21 cellular contexts compared by ENCODE assay signal in genomic region chr7:95776561-95777185, GRCh38. TPM values are rescaled to one million over a fixed set of nuclear protein-coding genes. Genes with fewer than 3 reads are reported as not detected.
"Had no signal": no experiment of that assay in that cellular context is flagged by ENCODE, and none has a peak within 500 bp of the region (broad histone marks: within the 10 kb centered on the region; RNA-seq: fewer than 3 reads in every experiment).

No MANE protein-coding gene starts in this region.

- H3K9me3 Mint-ChIP-seq: endodermal cell; neural progenitor cell; T-cell; T-helper 2 cell treated with Interferon-gamma antibody and Interleukin-4, amounts not matched to agents 5 μg/mL and 100 μg/mL, for 36 hours had no signal

- H3K27ac Mint-ChIP-seq: activated naive CD4-positive, alpha-beta T cell treated with anti-CD3 and anti-CD28 coated beads, Interleukin-2, amount 50 U/mL, for 72 hours; endodermal cell; naive thymus-derived CD4-positive, alpha-beta T cell; neural progenitor cell; T-cell; T-helper 2 cell treated with Interferon-gamma antibody and Interleukin-4, amounts not matched to agents 5 μg/mL and 100 μg/mL, for 36 hours had no signal

- DNase-seq: activated CD4-positive, alpha-beta T cell treated with anti-CD3 and anti-CD28 coated beads for 1 hour; activated T-cell treated with anti-CD3 and anti-CD28 coated beads, Interleukin-2, amount 50 U/mL, for 1 hour; aorta; central memory CD4-positive, alpha-beta T cell; endodermal cell; foreskin fibroblast; kidney; lower lobe of right lung; naive thymus-derived CD4-positive, alpha-beta T cell; stimulated activated CD4-positive, alpha-beta T cell treated with anti-CD3 and anti-CD28 coated beads, Interleukin-4, amount 100 ng/mL, for 4 hours; stimulated activated naive CD8-positive, alpha-beta T cell treated with anti-CD3 and anti-CD28 coated beads, Interleukin-15, Interleukin-2, amounts not matched to agents 100 U/mL and 50 U/mL, for 24 hours; T-cell had no signal

- H3K27ac ChIP-seq: coronary artery, lower lobe of right lung, neural progenitor cell, prostate gland, right atrium auricular region had no signal

- H3K36me3 ChIP-seq: lower lobe of right lung, neural progenitor cell, prostate gland, right atrium auricular region, thyroid gland had no signal

- H3K4me3 ChIP-seq: coronary artery, lower lobe of right lung, neural progenitor cell, prostate gland, right atrium auricular region, thyroid gland had no signal

- H3K9ac ChIP-seq: neural progenitor cell had no signal

- H3K27me3 ChIP-seq: right atrium auricular region, thyroid gland had no signal

- ATAC-seq: activated naive CD4-positive, alpha-beta T cell treated with anti-CD3 and anti-CD28 coated beads, Interleukin-2, amount 50 U/mL, for 72 hours; left lobe of liver; lower lobe of right lung; naive thymus-derived CD4-positive, alpha-beta T cell; stimulated activated naive CD8-positive, alpha-beta T cell treated with anti-CD3 and anti-CD28 coated beads, Interleukin-15, Interleukin-2, amounts not matched to agents 100 U/mL and 50 U/mL, for 24 hours; T-cell had no signal

- H3K4me2 ChIP-seq: neural progenitor cell had no signal

- H3K4me3 Mint-ChIP-seq: endodermal cell; naive thymus-derived CD4-positive, alpha-beta T cell; neural progenitor cell; T-cell; T-helper 2 cell treated with Interferon-gamma antibody and Interleukin-4, amounts not matched to agents 5 μg/mL and 100 μg/mL, for 36 hours had no signal

- H3K9me3 ChIP-seq: lower lobe of right lung, prostate gland, right atrium auricular region, thyroid gland had no signal

- H3K36me3 Mint-ChIP-seq: activated naive CD4-positive, alpha-beta T cell treated with anti-CD3 and anti-CD28 coated beads, Interleukin-2, amount 50 U/mL, for 72 hours; brain; neural progenitor cell; T-cell had no signal

- H3K4me1 ChIP-seq: prostate gland had no signal

RNA-seq across cellular contexts. Expression of gene DYNC1I1, which starts 4.3 kb away (rescaled TPM):
- total RNA-seq: activated naive CD4-positive, alpha-beta T cell treated with anti-CD3 and anti-CD28 coated beads, Interleukin-2, amount 50 U/mL, for 72 hours had no signal
- polyA plus RNA-seq: naive thymus-derived CD4-positive, alpha-beta T cell had no signal
